In genomic region chr11:65558002-65558784, GRCh38 we compare ENCODE assay signal across 8 cellular contexts. TPM values are rescaled to one million over a fixed set of nuclear protein-coding genes. Genes with fewer than 3 reads are reported as not detected.
DNase-seq lines count a peak whose midpoint lies in the region; ATAC-seq, FAIRE-seq and TF ChIP-seq lines count a peak whose summit lies in the region.

LTBP3 (minus strand) TSS chr11:65558359; CDS start chr11:65557959, 400 bp downstream.

- DNase-seq in AG04449 (ENCODE audit: low read depth, low spot score) (no peak), GM12892 (ENCODE audit: insufficient read length) (peak; percentile 75), NCI-H748 treated with DMSO at 0.1 percent for 48 hours (lab: John Stamatoyannopoulos, UW) (peak; percentile 41)
- no peak for DNase-seq in natural killer cell treated with Interleukin-12 subunit alpha and Interleukin-12 subunit beta and Interleukin-15 and Interleukin-18, amount 100 ng/mL, for 72 hours (ENCODE audit: low spot score)

- peak; percentile 88 for ATAC-seq in gastroesophageal sphincter
- ATAC-seq in natural killer cell treated with Interleukin-12 subunit alpha and Interleukin-12 subunit beta and Interleukin-15 and Interleukin-18, amount 100 ng/mL, for 72 hours: peak; percentile 68 to 75
- no peak for ATAC-seq in HG03280 (IDR thresholded peaks at IDR 0.05; ENCODE audit: unreplicated experiment)
- ATAC-seq in HG03457 (IDR thresholded peaks at IDR 0.05; ENCODE audit: unreplicated experiment): no peak

- H3K36me3 Mint-ChIP-seq in activated naive CD8-positive, alpha-beta T cell: no peaks in the 10 kb centered on the region
- H3K36me3 Mint-ChIP-seq in natural killer cell treated with Interleukin-12 subunit alpha and Interleukin-12 subunit beta and Interleukin-15 and Interleukin-18, amount 100 ng/mL, for 72 hours: no peaks in the 10 kb centered on the region

- peak within 1 kb of the TSS; percentile 90 to 100 (median 98) for H3K27ac ChIP-seq in gastroesophageal sphincter

- no peak for TF ChIP-seq EP300 in gastroesophageal sphincter (IDR thresholded peaks at IDR 0.05)

- POLR2A ChIA-PET in AG04449 (lab: Yijun Ruan, JAX): interaction anchor here (0.6 to 3.3 kb wide), 2 partner anchors 14 to 18 kb away, joined by 3 to 12 read pairs; partner anchors contain the start of gene FAM89B

- no peaks in the 10 kb centered on the region for H3K9me3 ChIP-seq in gastroesophageal sphincter

- H3K27ac Mint-ChIP-seq in activated naive CD8-positive, alpha-beta T cell: peak within 1 kb of the TSS; percentile 94
- peak within 1 kb of the TSS; percentile 72 to 91 for H3K27ac Mint-ChIP-seq in natural killer cell treated with Interleukin-12 subunit alpha and Interleukin-12 subunit beta and Interleukin-15 and Interleukin-18, amount 100 ng/mL, for 72 hours

- no peak for TF ChIP-seq POLR2A in GM12892 (IDR thresholded peaks at IDR 0.05; ENCODE audit: low read depth, low read length)
- TF ChIP-seq POLR2A in gastroesophageal sphincter (IDR thresholded peaks at IDR 0.05): peak in 1 of 2 donors; percentile 15

- WGBS in gastroesophageal sphincter (ENCODE audit: low coverage in 1 of 2), 2 donors: 0% methylated on average over 4 of the region's 77 CpGs; no CpG with 5 or more reads in 1 of the 2 donors

- CTCF ChIA-PET in AG04449 (lab: Yijun Ruan, JAX): interaction anchor here (2.0 to 16.3 kb wide), 4 partner anchors 13 to 36 kb away, joined by 11 to 207 read pairs (median 56); partner anchors contain the start of genes FAM89B and ZNRD2

- H3K4me1 ChIP-seq in gastroesophageal sphincter: peaks cover 0 to 75% (median 59%) of the 10 kb centered on the region in 3 donors

- no peak for TF ChIP-seq CTCF in AG04449 (IDR thresholded peaks at IDR 0.05; ENCODE audit: insufficient read depth, low read length, missing control alignments)
- TF ChIP-seq CTCF in gastroesophageal sphincter (IDR thresholded peaks at IDR 0.05): peak in 1 of 4 experiments; percentile 36

- H3K9me3 Mint-ChIP-seq in activated naive CD8-positive, alpha-beta T cell (ENCODE audit: low read depth): no peaks in the 10 kb centered on the region
- no peaks in the 10 kb centered on the region for H3K9me3 Mint-ChIP-seq in natural killer cell treated with Interleukin-12 subunit alpha and Interleukin-12 subunit beta and Interleukin-15 and Interleukin-18, amount 100 ng/mL, for 72 hours

- H3K4me1 Mint-ChIP-seq in activated naive CD8-positive, alpha-beta T cell (ENCODE audit: low read depth): peaks cover 57% of the 10 kb centered on the region
- H3K4me1 Mint-ChIP-seq in natural killer cell treated with Interleukin-12 subunit alpha and Interleukin-12 subunit beta and Interleukin-15 and Interleukin-18, amount 100 ng/mL, for 72 hours (ENCODE audit: low read depth in 2 of 2): peaks cover 39 to 46% of the 10 kb centered on the region in 2 donors

- H3K4me3 Mint-ChIP-seq in activated naive CD8-positive, alpha-beta T cell: peak within 1 kb of the TSS; percentile 88
- H3K4me3 Mint-ChIP-seq in natural killer cell treated with Interleukin-12 subunit alpha and Interleukin-12 subunit beta and Interleukin-15 and Interleukin-18, amount 100 ng/mL, for 72 hours: peak within 1 kb of the TSS; percentile 77

- H3K36me3 ChIP-seq in gastroesophageal sphincter: peaks cover 0 to 11% of the 10 kb centered on the region in 2 donors

- no peaks in the 10 kb centered on the region for H3K27me3 ChIP-seq in gastroesophageal sphincter

- FAIRE-seq in GM12892 (lab: Jason Lieb, UNC): peak; percentile 65

- H3K4me3 ChIP-seq in AG04449 (ENCODE audit: low read depth, low read length) (peak within 1 kb of the TSS; percentile 69), gastroesophageal sphincter (peak within 1 kb of the TSS; percentile 59 to 79)

- no peaks in the 10 kb centered on the region for H3K27me3 Mint-ChIP-seq in activated naive CD8-positive, alpha-beta T cell
- H3K27me3 Mint-ChIP-seq in natural killer cell treated with Interleukin-12 subunit alpha and Interleukin-12 subunit beta and Interleukin-15 and Interleukin-18, amount 100 ng/mL, for 72 hours: no peaks in the 10 kb centered on the region

RNA-seq across cellular contexts. Expression of gene LTBP3, which starts in this region (rescaled TPM):
- polyA plus RNA-seq in GM12892 (2012; ENCODE audit: missing spikeins): 3.7 TPM
- total RNA-seq in gastroesophageal sphincter: 100 to 1,000 TPM in 3 of 4 donors, 10 to 100 TPM in 1; 90.6 to 173 (median 139) TPM
- 10 to 100 TPM; 42.3 to 60.2 TPM for total RNA-seq in natural killer cell treated with Interleukin-12 subunit alpha and Interleukin-12 subunit beta and Interleukin-15 and Interleukin-18, amount 100 ng/mL, for 72 hours

Comparison
In these comparisons a context has a peak if more than half of its experiments do, and no peak if none do; other contexts are left out.
1. DNase-seq: peak in GM12892 (single experiment) and NCI-H748 treated with DMSO at 0.1 percent for 48 hours (single experiment); none in AG04449 (single experiment) and natural killer cell treated with Interleukin-12 subunit alpha and Interleukin-12 subunit beta and Interleukin-15 and Interleukin-18, amount 100 ng/mL, for 72 hours (single experiment).
2. ATAC-seq: peak in gastroesophageal sphincter (single experiment) and natural killer cell treated with Interleukin-12 subunit alpha and Interleukin-12 subunit beta and Interleukin-15 and Interleukin-18, amount 100 ng/mL, for 72 hours (2 of 2); none in HG03280 (single experiment) and HG03457 (single experiment).